Comparison of ENCODE assay signal across 1 cellular context in the genomic region with DNA sequence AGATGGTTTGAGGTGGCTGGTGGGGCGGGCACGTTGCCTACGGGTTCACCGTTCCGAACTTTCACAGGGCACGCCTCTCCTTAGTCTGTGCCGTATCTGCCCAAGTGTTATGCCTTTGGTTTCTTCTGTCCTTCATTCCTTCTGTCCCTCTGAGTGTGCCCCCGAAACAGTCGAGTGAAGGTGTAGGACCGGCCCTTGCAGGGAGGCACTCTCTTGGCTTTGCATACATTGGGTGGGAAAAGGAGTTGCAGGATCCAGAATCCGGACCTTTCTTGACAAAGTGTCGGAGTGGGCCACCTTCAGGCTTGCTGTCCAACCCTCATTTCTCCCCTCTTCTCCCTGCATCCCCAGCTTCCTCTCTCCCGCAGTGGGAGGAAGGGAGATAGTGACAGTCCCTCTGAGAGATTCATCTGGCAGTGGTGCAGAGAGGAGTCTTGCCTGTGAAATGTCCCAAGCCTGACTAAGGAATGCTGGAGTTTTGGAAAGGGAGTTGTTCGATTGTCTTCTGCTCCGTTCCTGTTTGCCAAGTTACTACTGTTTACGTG.
TF ChIP-seq lines count a peak whose summit lies in the region.

No MANE protein-coding gene starts in this region.

TF ChIP-seq in GM23338, 12 proteins besides CTCF, POLR2A, EP300 and RAD21 (continued from another document):
- TF ChIP-seq, protein P1, sequence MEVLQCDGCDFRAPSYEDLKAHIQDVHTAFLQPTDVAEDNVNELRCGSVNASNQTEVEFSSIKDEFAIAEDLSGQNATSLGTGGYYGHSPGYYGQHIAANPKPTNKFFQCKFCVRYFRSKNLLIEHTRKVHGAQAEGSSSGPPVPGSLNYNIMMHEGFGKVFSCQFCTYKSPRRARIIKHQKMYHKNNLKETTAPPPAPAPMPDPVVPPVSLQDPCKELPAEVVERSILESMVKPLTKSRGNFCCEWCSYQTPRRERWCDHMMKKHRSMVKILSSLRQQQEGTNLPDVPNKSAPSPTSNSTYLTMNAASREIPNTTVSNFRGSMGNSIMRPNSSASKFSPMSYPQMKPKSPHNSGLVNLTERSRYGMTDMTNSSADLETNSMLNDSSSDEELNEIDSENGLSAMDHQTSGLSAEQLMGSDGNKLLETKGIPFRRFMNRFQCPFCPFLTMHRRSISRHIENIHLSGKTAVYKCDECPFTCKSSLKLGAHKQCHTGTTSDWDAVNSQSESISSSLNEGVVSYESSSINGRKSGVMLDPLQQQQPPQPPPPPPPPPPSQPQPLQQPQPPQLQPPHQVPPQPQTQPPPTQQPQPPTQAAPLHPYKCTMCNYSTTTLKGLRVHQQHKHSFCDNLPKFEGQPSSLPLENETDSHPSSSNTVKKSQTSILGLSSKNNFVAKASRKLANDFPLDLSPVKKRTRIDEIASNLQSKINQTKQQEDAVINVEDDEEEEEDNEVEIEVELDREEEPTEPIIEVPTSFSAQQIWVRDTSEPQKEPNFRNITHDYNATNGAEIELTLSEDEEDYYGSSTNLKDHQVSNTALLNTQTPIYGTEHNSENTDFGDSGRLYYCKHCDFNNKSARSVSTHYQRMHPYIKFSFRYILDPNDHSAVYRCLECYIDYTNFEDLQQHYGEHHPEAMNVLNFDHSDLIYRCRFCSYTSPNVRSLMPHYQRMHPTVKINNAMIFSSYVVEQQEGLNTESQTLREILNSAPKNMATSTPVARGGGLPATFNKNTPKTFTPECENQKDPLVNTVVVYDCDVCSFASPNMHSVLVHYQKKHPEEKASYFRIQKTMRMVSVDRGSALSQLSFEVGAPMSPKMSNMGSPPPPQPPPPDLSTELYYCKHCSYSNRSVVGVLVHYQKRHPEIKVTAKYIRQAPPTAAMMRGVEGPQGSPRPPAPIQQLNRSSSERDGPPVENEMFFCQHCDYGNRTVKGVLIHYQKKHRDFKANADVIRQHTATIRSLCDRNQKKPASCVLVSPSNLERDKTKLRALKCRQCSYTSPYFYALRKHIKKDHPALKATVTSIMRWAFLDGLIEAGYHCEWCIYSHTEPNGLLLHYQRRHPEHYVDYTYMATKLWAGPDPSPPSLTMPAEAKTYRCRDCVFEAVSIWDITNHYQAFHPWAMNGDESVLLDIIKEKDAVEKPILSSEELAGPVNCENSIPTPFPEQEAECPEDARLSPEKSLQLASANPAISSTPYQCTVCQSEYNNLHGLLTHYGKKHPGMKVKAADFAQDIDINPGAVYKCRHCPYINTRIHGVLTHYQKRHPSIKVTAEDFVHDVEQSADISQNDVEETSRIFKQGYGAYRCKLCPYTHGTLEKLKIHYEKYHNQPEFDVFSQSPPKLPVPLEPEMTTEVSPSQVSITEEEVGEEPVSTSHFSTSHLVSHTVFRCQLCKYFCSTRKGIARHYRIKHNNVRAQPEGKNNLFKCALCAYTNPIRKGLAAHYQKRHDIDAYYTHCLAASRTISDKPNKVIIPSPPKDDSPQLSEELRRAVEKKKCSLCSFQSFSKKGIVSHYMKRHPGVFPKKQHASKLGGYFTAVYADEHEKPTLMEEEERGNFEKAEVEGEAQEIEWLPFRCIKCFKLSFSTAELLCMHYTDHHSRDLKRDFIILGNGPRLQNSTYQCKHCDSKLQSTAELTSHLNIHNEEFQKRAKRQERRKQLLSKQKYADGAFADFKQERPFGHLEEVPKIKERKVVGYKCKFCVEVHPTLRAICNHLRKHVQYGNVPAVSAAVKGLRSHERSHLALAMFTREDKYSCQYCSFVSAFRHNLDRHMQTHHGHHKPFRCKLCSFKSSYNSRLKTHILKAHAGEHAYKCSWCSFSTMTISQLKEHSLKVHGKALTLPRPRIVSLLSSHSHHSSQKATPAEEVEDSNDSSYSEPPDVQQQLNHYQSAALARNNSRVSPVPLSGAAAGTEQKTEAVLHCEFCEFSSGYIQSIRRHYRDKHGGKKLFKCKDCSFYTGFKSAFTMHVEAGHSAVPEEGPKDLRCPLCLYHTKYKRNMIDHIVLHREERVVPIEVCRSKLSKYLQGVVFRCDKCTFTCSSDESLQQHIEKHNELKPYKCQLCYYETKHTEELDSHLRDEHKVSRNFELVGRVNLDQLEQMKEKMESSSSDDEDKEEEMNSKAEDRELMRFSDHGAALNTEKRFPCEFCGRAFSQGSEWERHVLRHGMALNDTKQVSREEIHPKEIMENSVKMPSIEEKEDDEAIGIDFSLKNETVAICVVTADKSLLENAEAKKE (CRISPR knock-in tag; IDR thresholded peaks at IDR 0.05), result no peak
- TF ChIP-seq EZH2phosphoT487 (IDR thresholded peaks at IDR 0.05; ENCODE audit: unreplicated experiment), result no peak
- no peak for TF ChIP-seq NANOG (IDR thresholded peaks at IDR 0.05; ENCODE audit: borderline replicate concordance)
- TF ChIP-seq, protein P2, sequence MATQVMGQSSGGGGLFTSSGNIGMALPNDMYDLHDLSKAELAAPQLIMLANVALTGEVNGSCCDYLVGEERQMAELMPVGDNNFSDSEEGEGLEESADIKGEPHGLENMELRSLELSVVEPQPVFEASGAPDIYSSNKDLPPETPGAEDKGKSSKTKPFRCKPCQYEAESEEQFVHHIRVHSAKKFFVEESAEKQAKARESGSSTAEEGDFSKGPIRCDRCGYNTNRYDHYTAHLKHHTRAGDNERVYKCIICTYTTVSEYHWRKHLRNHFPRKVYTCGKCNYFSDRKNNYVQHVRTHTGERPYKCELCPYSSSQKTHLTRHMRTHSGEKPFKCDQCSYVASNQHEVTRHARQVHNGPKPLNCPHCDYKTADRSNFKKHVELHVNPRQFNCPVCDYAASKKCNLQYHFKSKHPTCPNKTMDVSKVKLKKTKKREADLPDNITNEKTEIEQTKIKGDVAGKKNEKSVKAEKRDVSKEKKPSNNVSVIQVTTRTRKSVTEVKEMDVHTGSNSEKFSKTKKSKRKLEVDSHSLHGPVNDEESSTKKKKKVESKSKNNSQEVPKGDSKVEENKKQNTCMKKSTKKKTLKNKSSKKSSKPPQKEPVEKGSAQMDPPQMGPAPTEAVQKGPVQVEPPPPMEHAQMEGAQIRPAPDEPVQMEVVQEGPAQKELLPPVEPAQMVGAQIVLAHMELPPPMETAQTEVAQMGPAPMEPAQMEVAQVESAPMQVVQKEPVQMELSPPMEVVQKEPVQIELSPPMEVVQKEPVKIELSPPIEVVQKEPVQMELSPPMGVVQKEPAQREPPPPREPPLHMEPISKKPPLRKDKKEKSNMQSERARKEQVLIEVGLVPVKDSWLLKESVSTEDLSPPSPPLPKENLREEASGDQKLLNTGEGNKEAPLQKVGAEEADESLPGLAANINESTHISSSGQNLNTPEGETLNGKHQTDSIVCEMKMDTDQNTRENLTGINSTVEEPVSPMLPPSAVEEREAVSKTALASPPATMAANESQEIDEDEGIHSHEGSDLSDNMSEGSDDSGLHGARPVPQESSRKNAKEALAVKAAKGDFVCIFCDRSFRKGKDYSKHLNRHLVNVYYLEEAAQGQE (IDR thresholded peaks at IDR 0.05; ENCODE audit: unreplicated experiment), result no peak
